Comparison of ENCODE assay signal across 1 cellular context in genomic region chr1:40316595-40317393, GRCh38.
TF ChIP-seq lines count a peak whose summit lies in the region.

Gene COL9A2 (minus strand): TSS chr1:40317286. CDS start chr1:40317197, 89 bp downstream.

TF ChIP-seq in HEK293, 187 proteins besides CTCF, POLR2A, EP300 and RAD21 (continued from another document and continues in another):
- TF ChIP-seq ZSCAN5A (tag by site-specific recombination; IDR thresholded peaks at IDR 0.05) (no peak), ZNF473 (tag by site-specific recombination; IDR thresholded peaks at IDR 0.05) (no peak), IKZF3 (tag by site-specific recombination; IDR thresholded peaks at IDR 0.05) (no peak), ZNF169 (tag by site-specific recombination; IDR thresholded peaks at IDR 0.05) (no peak), ZNF335 (tag by site-specific recombination; conservative IDR thresholded peaks at IDR 0.05) (peak; percentile 81), BCL11B (tag by site-specific recombination; IDR thresholded peaks at IDR 0.05; ENCODE audit: low read depth) (no peak), ZNF292 (tag by site-specific recombination; IDR thresholded peaks at IDR 0.05; ENCODE audit: borderline replicate concordance, low read depth) (no peak), REST (tag by site-specific recombination; IDR thresholded peaks at IDR 0.05) (no peak), ZBTB8A (tag by site-specific recombination; IDR thresholded peaks at IDR 0.05) (peak; percentile 83), ZNF488 (tag by site-specific recombination; IDR thresholded peaks at IDR 0.05) (no peak), ZNF155 (tag by site-specific recombination; IDR thresholded peaks at IDR 0.05) (no peak), WT1 (tag by site-specific recombination; IDR thresholded peaks at IDR 0.05) (no peak), ZNF76 (tag by site-specific recombination; IDR thresholded peaks at IDR 0.05; ENCODE audit: borderline replicate concordance, low read depth) (no peak), ZNF266 (tag by site-specific recombination; IDR thresholded peaks at IDR 0.05; ENCODE audit: low read depth) (no peak), ZSCAN30 (tag by site-specific recombination; IDR thresholded peaks at IDR 0.05) (no peak), ZNF132 (tag by site-specific recombination; IDR thresholded peaks at IDR 0.05; ENCODE audit: borderline replicate concordance) (no peak), ZBTB26 (tag by site-specific recombination; optimal IDR thresholded peaks at IDR 0.05) (peak; percentile 62), ZEB2 (tag by site-specific recombination; IDR thresholded peaks at IDR 0.05) (no peak), ZNF26 (tag by site-specific recombination; IDR thresholded peaks at IDR 0.05) (no peak), ZNF624 (tag by site-specific recombination; IDR thresholded peaks at IDR 0.05) (no peak), ZBTB20 (tag by site-specific recombination; IDR thresholded peaks at IDR 0.05) (peak; percentile 51; the same call in 1 of the 2 replicates), RBAK (tag by site-specific recombination; IDR thresholded peaks at IDR 0.05) (no peak), ZNF18 (tag by site-specific recombination; IDR thresholded peaks at IDR 0.05) (no peak), ZNF776 (tag by site-specific recombination; IDR thresholded peaks at IDR 0.05; ENCODE audit: borderline replicate concordance) (no peak), ZSCAN16 (tag by site-specific recombination; IDR thresholded peaks at IDR 0.05) (no peak), ZNF791 (tag by site-specific recombination; IDR thresholded peaks at IDR 0.05) (no peak), PBX3 (CRISPR knock-in tag; IDR thresholded peaks at IDR 0.05) (no peak), ZNF580 (tag by site-specific recombination; IDR thresholded peaks at IDR 0.05) (no peak), KLF1 (tag by site-specific recombination; IDR thresholded peaks at IDR 0.05) (no peak), ZBTB17 (tag by site-specific recombination; IDR thresholded peaks at IDR 0.05) (no peak), ZNF514 (tag by site-specific recombination; IDR thresholded peaks at IDR 0.05) (no peak), ZNF600 (tag by site-specific recombination; IDR thresholded peaks at IDR 0.05) (peak; percentile 74), GLIS1 (tag by site-specific recombination; IDR thresholded peaks at IDR 0.05) (peak; percentile 67), ZNF366 (tag by site-specific recombination; conservative IDR thresholded peaks at IDR 0.05) (no peak), ZNF48 (tag by site-specific recombination; IDR thresholded peaks at IDR 0.05) (no peak), ZNF391 (tag by site-specific recombination; IDR thresholded peaks at IDR 0.05; ENCODE audit: borderline replicate concordance, low read depth) (no peak), ZNF544 (tag by site-specific recombination; IDR thresholded peaks at IDR 0.05) (no peak), ZIC2 (tag by site-specific recombination; IDR thresholded peaks at IDR 0.05) (peak; percentile 40), ZBTB48 (tag by site-specific recombination; IDR thresholded peaks at IDR 0.05) (0 out of 2 replicates have a peak, but pooled peaks have one; percentile 18), ZFHX2 (tag by site-specific recombination; conservative IDR thresholded peaks at IDR 0.05) (peak; percentile 81), INSM2 (tag by site-specific recombination; IDR thresholded peaks at IDR 0.05) (no peak), ZNF513 (tag by site-specific recombination; IDR thresholded peaks at IDR 0.05) (no peak), ZNF2 (tag by site-specific recombination; IDR thresholded peaks at IDR 0.05) (no peak), ZNF174 (tag by site-specific recombination; IDR thresholded peaks at IDR 0.05) (no peak), EGR2 (tag by site-specific recombination; IDR thresholded peaks at IDR 0.05; ENCODE audit: low read depth) (peak; percentile 42; the same call in 1 of the 2 replicates), ZNF521 (tag by site-specific recombination; IDR thresholded peaks at IDR 0.05) (no peak), ZNF416 (tag by site-specific recombination; IDR thresholded peaks at IDR 0.05) (no peak), FEZF1 (tag by site-specific recombination; IDR thresholded peaks at IDR 0.05) (no peak), SP2 (tag by site-specific recombination; IDR thresholded peaks at IDR 0.05) (peak; percentile 31; the same call in 1 of the 2 replicates), ZFP69B (tag by site-specific recombination; IDR thresholded peaks at IDR 0.05) (no peak), ZNF623 (tag by site-specific recombination; IDR thresholded peaks at IDR 0.05) (no peak)
